12 cellular contexts compared by ENCODE assay signal in the genomic region with DNA sequence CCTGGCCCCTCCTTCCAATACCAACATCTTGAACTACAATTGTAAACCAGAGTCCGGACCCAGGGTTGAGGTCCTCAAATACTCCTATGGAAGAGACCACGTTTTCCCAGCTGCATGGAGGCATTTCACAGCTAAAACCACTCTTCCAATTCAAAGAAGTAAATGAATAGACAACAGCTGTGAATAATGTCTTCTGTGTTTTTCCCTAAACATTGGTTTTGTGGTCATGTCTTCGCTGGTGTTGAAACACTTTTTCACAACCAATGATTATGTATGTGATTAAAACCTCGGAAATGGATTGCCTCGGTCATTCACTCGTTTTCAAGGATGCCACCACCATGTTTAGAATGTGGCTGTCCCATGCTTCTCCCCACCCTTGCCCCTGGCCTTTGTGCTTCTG. TPM values are rescaled to one million over a fixed set of nuclear protein-coding genes. Genes with fewer than 3 reads are reported as not detected.
DNase-seq lines count a peak whose midpoint lies in the region; ATAC-seq and TF ChIP-seq lines count a peak whose summit lies in the region.
"Had no signal": no experiment of that assay in that cellular context is flagged by ENCODE, and none has a peak within 500 bp of the region (broad histone marks: within the 10 kb centered on the region; RNA-seq: fewer than 3 reads in every experiment).

No MANE protein-coding gene starts in this region.

- peaks cover 10% of the 10 kb centered on the region for H3K27me3 Mint-ChIP-seq in osteocyte (ENCODE audit: unreplicated experiment)
- H3K27me3 Mint-ChIP-seq in activated naive CD4-positive, alpha-beta T cell treated with anti-CD3 and anti-CD28 coated beads for 36 hours (ENCODE audit: low read depth), result peaks cover 16% of the 10 kb centered on the region

- H3K9me3 Mint-ChIP-seq in osteocyte (ENCODE audit: unreplicated experiment), result no peaks in the 10 kb centered on the region
- H3K9me3 Mint-ChIP-seq in activated naive CD4-positive, alpha-beta T cell treated with anti-CD3 and anti-CD28 coated beads for 36 hours, result no peaks in the 10 kb centered on the region
- H3K9me3 Mint-ChIP-seq: activated T-cell treated with anti-CD3 and anti-CD28 coated beads, Interleukin-2, amount 50 U/mL, for 24 hours; central memory CD8-positive, alpha-beta T cell had no signal

- peak overlapping the region; percentile 80 to 94 for H3K27ac ChIP-seq in right atrium auricular region

- intact Hi-C loops in left cardiac atrium (cut with DNase I), result no loop called here
- intact Hi-C loops in activated naive CD4-positive, alpha-beta T cell treated with anti-CD3 and anti-CD28 coated beads for 36 hours (cut with micrococcal nuclease), result no loop called here

- H3K9me3 ChIP-seq in right atrium auricular region, result no peaks in the 10 kb centered on the region

- H3K4me3 ChIP-seq in right atrium auricular region (no peak overlapping the region), choroid plexus epithelial cell (ENCODE audit: low read depth, low read length) (no peak overlapping the region)

- no peak overlapping the region for H3K4me3 Mint-ChIP-seq in osteocyte (ENCODE audit: unreplicated experiment)
- H3K4me3 Mint-ChIP-seq in activated naive CD4-positive, alpha-beta T cell treated with anti-CD3 and anti-CD28 coated beads for 36 hours, result no peak overlapping the region
- H3K4me3 Mint-ChIP-seq: activated T-cell treated with anti-CD3 and anti-CD28 coated beads, Interleukin-2, amount 50 U/mL, for 24 hours; central memory CD8-positive, alpha-beta T cell had no signal

- no peaks in the 10 kb centered on the region for H3K36me3 ChIP-seq in right atrium auricular region

- CTCF ChIA-PET in activated naive CD4-positive, alpha-beta T cell treated with anti-CD3 and anti-CD28 coated beads for 36 hours (lab: Charles Lee), result no interaction called here

- DNase-seq in right atrium auricular region (ENCODE audit: low spot score) (no peak), left cardiac atrium (no peak), choroid plexus epithelial cell (ENCODE audit: low read depth) (peak; percentile 54), osteocyte (ENCODE audit: extremely low spot score, unreplicated experiment) (no peak), kidney tubule cell (ENCODE audit: low spot score) (no peak)
- no peak for DNase-seq in activated naive CD4-positive, alpha-beta T cell treated with anti-CD3 and anti-CD28 coated beads for 36 hours
- DNase-seq: activated T-cell treated with anti-CD3 and anti-CD28 coated beads, Interleukin-2, amount 50 U/mL, for 24 hours; glutamatergic neuron; NCI-H2029 treated with DMSO at 0.1 percent for 48 hours had no signal

- no peaks in the 10 kb centered on the region for H3K36me3 Mint-ChIP-seq in osteocyte (ENCODE audit: unreplicated experiment)
- H3K36me3 Mint-ChIP-seq in activated naive CD4-positive, alpha-beta T cell treated with anti-CD3 and anti-CD28 coated beads for 36 hours (ENCODE audit: low read depth), result no peaks in the 10 kb centered on the region

- ATAC-seq in left cardiac atrium (no peak), GM19455 (IDR thresholded peaks at IDR 0.05; ENCODE audit: unreplicated experiment) (no peak), GM18873 (IDR thresholded peaks at IDR 0.05; ENCODE audit: low FRiP score, unreplicated experiment) (no peak)

- no peak for TF ChIP-seq CTCF in right atrium auricular region (IDR thresholded peaks at IDR 0.05)
- TF ChIP-seq CTCF in choroid plexus epithelial cell (conservative IDR thresholded peaks at IDR 0.05; ENCODE audit: low read depth, low read length), result no peak
- TF ChIP-seq CTCF in osteocyte (IDR thresholded peaks at IDR 0.05), result no peak

- peaks cover 0 to 15% of the 10 kb centered on the region in 2 donors for H3K4me1 ChIP-seq in right atrium auricular region

- peak overlapping the region; percentile 92 for H3K27ac Mint-ChIP-seq in osteocyte (ENCODE audit: unreplicated experiment)
- H3K27ac Mint-ChIP-seq in activated naive CD4-positive, alpha-beta T cell treated with anti-CD3 and anti-CD28 coated beads for 36 hours, result no peak overlapping the region
- H3K27ac Mint-ChIP-seq: activated T-cell treated with anti-CD3 and anti-CD28 coated beads, Interleukin-2, amount 50 U/mL, for 24 hours had no signal

- peaks cover 37% of the 10 kb centered on the region for H3K4me1 Mint-ChIP-seq in osteocyte (ENCODE audit: unreplicated experiment)
- no peaks in the 10 kb centered on the region for H3K4me1 Mint-ChIP-seq in activated naive CD4-positive, alpha-beta T cell treated with anti-CD3 and anti-CD28 coated beads for 36 hours (ENCODE audit: low read depth)
- H3K4me1 Mint-ChIP-seq: central memory CD8-positive, alpha-beta T cell had no signal

- no peaks in the 10 kb centered on the region for H3K27me3 ChIP-seq in right atrium auricular region

RNA-seq across cellular contexts. Expression of a gene that starts 9.4 kb away (rescaled TPM):
- 10 to 100 TPM in 1 of 2 donors, 1 to 10 TPM in 1; 7.3 to 14.9 TPM for total RNA-seq in right atrium auricular region
- total RNA-seq in left cardiac atrium, result 10 to 100 TPM; 12.1 to 14.8 TPM
- 21.3 and 21.6 TPM in 2 replicates for total RNA-seq in osteocyte
- total RNA-seq in activated naive CD4-positive, alpha-beta T cell treated with anti-CD3 and anti-CD28 coated beads for 36 hours, result 10 to 100 TPM; 30.0 to 30.2 TPM
